ENCODE assay signal across 1 cellular context in the genomic region with DNA sequence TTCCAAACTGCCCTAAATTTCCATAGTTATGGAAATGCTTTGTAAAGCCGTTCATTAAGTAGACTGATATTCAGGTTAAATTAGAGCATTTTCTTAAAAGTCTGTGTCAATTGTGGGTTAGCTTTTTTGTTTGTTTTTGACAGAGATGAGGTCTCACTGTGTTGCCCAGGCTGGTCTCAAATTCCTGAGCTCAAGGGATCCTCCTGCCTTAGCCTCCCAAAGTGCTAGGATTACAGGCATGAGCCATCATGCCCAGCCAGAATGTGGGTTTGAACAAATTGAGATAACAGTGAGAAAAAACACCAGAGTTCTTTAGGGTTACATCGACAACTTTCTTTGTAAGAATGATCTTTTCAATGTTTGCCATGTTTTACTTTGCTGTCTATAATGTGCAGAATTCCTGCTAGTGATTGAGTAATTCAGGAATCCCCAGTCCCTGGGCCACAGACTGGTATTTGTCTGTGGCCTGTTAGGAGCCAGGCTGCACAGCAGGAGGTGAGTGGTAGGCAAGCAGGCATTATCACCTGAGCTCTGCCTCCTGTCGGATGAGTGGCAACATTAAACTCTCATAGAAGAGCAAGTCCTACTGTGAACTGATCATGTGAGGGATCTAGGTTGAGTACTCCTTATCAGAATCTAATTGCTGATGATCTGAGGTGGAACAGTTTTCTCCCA.
TF ChIP-seq lines count a peak whose summit lies in the region.

No MANE protein-coding gene starts in this region.

TF ChIP-seq in HCT116, 20 proteins besides CTCF, POLR2A, EP300 and RAD21 (continued from another document):
- TF ChIP-seq, protein P1, sequence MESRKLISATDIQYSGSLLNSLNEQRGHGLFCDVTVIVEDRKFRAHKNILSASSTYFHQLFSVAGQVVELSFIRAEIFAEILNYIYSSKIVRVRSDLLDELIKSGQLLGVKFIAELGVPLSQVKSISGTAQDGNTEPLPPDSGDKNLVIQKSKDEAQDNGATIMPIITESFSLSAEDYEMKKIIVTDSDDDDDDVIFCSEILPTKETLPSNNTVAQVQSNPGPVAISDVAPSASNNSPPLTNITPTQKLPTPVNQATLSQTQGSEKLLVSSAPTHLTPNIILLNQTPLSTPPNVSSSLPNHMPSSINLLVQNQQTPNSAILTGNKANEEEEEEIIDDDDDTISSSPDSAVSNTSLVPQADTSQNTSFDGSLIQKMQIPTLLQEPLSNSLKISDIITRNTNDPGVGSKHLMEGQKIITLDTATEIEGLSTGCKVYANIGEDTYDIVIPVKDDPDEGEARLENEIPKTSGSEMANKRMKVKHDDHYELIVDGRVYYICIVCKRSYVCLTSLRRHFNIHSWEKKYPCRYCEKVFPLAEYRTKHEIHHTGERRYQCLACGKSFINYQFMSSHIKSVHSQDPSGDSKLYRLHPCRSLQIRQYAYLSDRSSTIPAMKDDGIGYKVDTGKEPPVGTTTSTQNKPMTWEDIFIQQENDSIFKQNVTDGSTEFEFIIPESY (IDR thresholded peaks at IDR 0.05; ENCODE audit: extremely low read depth, insufficient replicate concordance, low read length): no peak
- no peak for TF ChIP-seq ZFX (IDR thresholded peaks at IDR 0.05)
- TF ChIP-seq YY1 (IDR thresholded peaks at IDR 0.05; ENCODE audit: extremely low read depth, insufficient replicate concordance, low read depth, low read length): no peak
- TF ChIP-seq ELF1 (IDR thresholded peaks at IDR 0.05; ENCODE audit: borderline replicate concordance, low read depth): no peak
- no peak for TF ChIP-seq POLR2AphosphoS5 (IDR thresholded peaks at IDR 0.05; ENCODE audit: low read depth, low read length)
- no peak for TF ChIP-seq EZH2 (IDR thresholded peaks at IDR 0.05)
- no peak for TF ChIP-seq EZH2phosphoT487 (IDR thresholded peaks at IDR 0.05; ENCODE audit: borderline replicate concordance)
- no peak for TF ChIP-seq FOSL1 (IDR thresholded peaks at IDR 0.05; ENCODE audit: low read depth)
- no peak for TF ChIP-seq ATF3 (IDR thresholded peaks at IDR 0.05)
- TF ChIP-seq TCF7L2 (IDR thresholded peaks at IDR 0.05; ENCODE audit: borderline replicate concordance, extremely low read depth, insufficient read depth, insufficient read length): no peak
- no peak for TF ChIP-seq SRF (IDR thresholded peaks at IDR 0.05; ENCODE audit: low read depth)
- no peak for TF ChIP-seq CBX3 (IDR thresholded peaks at IDR 0.05; ENCODE audit: low read depth)
- TF ChIP-seq CEBPB (IDR thresholded peaks at IDR 0.05; ENCODE audit: low read depth): no peak
